1 cellular context compared by ENCODE assay signal in genomic region chr2:179218848-179219594, GRCh38.
TF ChIP-seq lines count a peak whose summit lies in the region.

No MANE protein-coding gene starts in this region.

TF ChIP-seq in HepG2, 621 proteins besides CTCF, POLR2A, EP300 and RAD21 (continued from another document and continues in another):
- TF ChIP-seq ZNF318 (CRISPR knock-in tag; IDR thresholded peaks at IDR 0.05) (no peak), HOXA3 (CRISPR knock-in tag; IDR thresholded peaks at IDR 0.05) (no peak), PRDM10 (CRISPR knock-in tag; IDR thresholded peaks at IDR 0.05; ENCODE audit: low read depth) (0 out of 2 replicates have a peak, but pooled peaks have one; percentile 46), ZFP36L1 (CRISPR knock-in tag; IDR thresholded peaks at IDR 0.05) (no peak), MYNN (CRISPR knock-in tag; IDR thresholded peaks at IDR 0.05; ENCODE audit: low read depth) (no peak), ZMAT5 (CRISPR knock-in tag; IDR thresholded peaks at IDR 0.05; ENCODE audit: borderline replicate concordance, low read depth) (no peak), NFYB (CRISPR knock-in tag; IDR thresholded peaks at IDR 0.05) (no peak), TARDBP (CRISPR knock-in tag; IDR thresholded peaks at IDR 0.05) (no peak), IKZF4 (CRISPR knock-in tag; IDR thresholded peaks at IDR 0.05; ENCODE audit: borderline replicate concordance, low read depth, not compliant biosample characterization) (no peak), ZNF160 (CRISPR knock-in tag; IDR thresholded peaks at IDR 0.05) (no peak), THAP11 (CRISPR knock-in tag; IDR thresholded peaks at IDR 0.05) (peak; percentile 29; the same call in 1 of the 2 replicates), NFKB2 (CRISPR knock-in tag; IDR thresholded peaks at IDR 0.05; ENCODE audit: borderline replicate concordance) (no peak), ZNF749 (CRISPR knock-in tag; IDR thresholded peaks at IDR 0.05; ENCODE audit: borderline replicate concordance) (no peak), GRHL1 (CRISPR knock-in tag; conservative IDR thresholded peaks at IDR 0.05) (no peak), ZNF274 (CRISPR knock-in tag; IDR thresholded peaks at IDR 0.05) (no peak), MYC (CRISPR knock-in tag; IDR thresholded peaks at IDR 0.05; ENCODE audit: borderline replicate concordance) (no peak), HOXA9 (CRISPR knock-in tag; IDR thresholded peaks at IDR 0.05; ENCODE audit: borderline replicate concordance) (no peak), CHCHD3 (CRISPR knock-in tag; IDR thresholded peaks at IDR 0.05) (no peak), MNT (IDR thresholded peaks at IDR 0.05) (no peak), FOSL2 (CRISPR knock-in tag; IDR thresholded peaks at IDR 0.05) (peak; percentile 42), NR2F2 (IDR thresholded peaks at IDR 0.05; ENCODE audit: borderline replicate concordance, low read depth) (no peak), MIXL1 (CRISPR knock-in tag; IDR thresholded peaks at IDR 0.05) (peak; percentile 78; the same call in 1 of the 2 replicates), ZNF230 (CRISPR knock-in tag; IDR thresholded peaks at IDR 0.05) (no peak), ARID2 (CRISPR knock-in tag; IDR thresholded peaks at IDR 0.05; ENCODE audit: borderline replicate concordance) (no peak), ZMYM4 (CRISPR knock-in tag; IDR thresholded peaks at IDR 0.05) (0 out of 2 replicates have a peak, but pooled peaks have one; percentile 25), ZNF513 (CRISPR knock-in tag; conservative IDR thresholded peaks at IDR 0.05) (no peak), ZNF770 (CRISPR knock-in tag; IDR thresholded peaks at IDR 0.05) (no peak), ZNF180 (CRISPR knock-in tag; IDR thresholded peaks at IDR 0.05; ENCODE audit: borderline replicate concordance, low read depth) (no peak), KDM5A (IDR thresholded peaks at IDR 0.05; ENCODE audit: borderline replicate concordance, low read length) (no peak), PTBP1 (IDR thresholded peaks at IDR 0.05; ENCODE audit: low read depth, low read length, poor library complexity, severe bottlenecking) (no peak), TAF1 (CRISPR knock-in tag; IDR thresholded peaks at IDR 0.05) (no peak), ZFP91 (CRISPR knock-in tag; IDR thresholded peaks at IDR 0.05; ENCODE audit: borderline replicate concordance) (no peak), WIZ (CRISPR knock-in tag; IDR thresholded peaks at IDR 0.05) (no peak), ZSCAN29 (CRISPR knock-in tag; conservative IDR thresholded peaks at IDR 0.05) (no peak), MYPOP (CRISPR knock-in tag; IDR thresholded peaks at IDR 0.05) (no peak; the same call in 1 of the 2 replicates)
